In the genomic region with DNA sequence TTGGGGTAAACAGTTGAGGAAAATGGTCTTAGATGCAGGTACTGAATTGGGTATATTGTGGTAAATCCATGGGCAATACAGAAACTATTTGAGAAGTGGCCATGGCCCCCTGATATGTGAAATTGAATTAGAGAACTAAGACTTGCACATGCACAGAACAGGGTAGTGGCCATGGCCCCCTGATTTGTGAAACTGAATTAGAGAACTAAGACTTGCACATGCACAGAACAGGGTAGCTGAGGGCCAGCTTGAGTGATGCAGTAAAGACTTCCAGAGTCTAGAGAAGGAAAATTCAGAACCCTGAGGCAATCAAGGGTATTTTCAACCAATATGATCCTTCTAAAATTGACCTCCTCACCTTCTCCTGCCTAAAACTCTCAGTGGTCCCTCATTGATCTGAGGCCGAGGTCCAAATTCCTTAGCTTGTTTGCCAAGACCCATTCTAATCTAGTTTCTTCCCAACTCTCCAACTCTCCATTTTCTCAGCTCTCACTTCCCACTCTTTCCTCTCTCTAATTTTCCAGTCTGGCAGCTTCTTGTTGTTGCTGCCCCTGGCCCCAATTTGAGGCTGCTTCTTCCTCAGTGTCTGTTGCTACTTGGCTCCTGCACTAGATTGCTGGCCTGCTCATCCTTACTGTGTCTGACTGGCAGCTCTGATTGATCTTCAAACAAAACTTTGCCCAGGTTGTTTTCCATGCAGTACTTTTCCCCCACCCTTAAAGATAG, we compare ENCODE assay signal across 22 cellular contexts.
"Had no signal": no experiment of that assay in that cellular context is flagged by ENCODE, and none has a peak within 500 bp of the region (broad histone marks: within the 10 kb centered on the region; RNA-seq: fewer than 3 reads in every experiment).

No MANE protein-coding gene starts in this region.

- H3K9me3 ChIP-seq: breast epithelium had no signal

- H3K27me3 ChIP-seq: breast epithelium had no signal

- H3K4me1 ChIP-seq: breast epithelium had no signal

- H3K27ac ChIP-seq: breast epithelium, SK-N-MC, WERI-Rb-1 had no signal

- H3K27ac Mint-ChIP-seq: activated CD8-positive, alpha-beta T cell treated with anti-CD3 and anti-CD28 coated beads for 36 hours; activated naive CD4-positive, alpha-beta T cell treated with anti-CD3 and anti-CD28 coated beads, Interleukin-2, amount 50 U/mL, for 24 hours; T-cell had no signal

- H3K4me3 ChIP-seq: breast epithelium, K562, SK-N-MC had no signal

- DNase-seq: activated CD4-positive, alpha-beta T cell treated with anti-CD3 and anti-CD28 coated beads for 4 hours; activated CD8-positive, alpha-beta memory T cell treated with anti-CD3 and anti-CD28 coated beads, Interleukin-2, amount 50 U/mL, for 4 hours; activated CD8-positive, alpha-beta T cell treated with anti-CD3 and anti-CD28 coated beads for 36 hours; activated T-cell treated with anti-CD3 and anti-CD28 coated beads, Interleukin-2, amount 50 U/mL, for 1 hour; caudate nucleus; Karpas-422; MM.1S; NCI-H1930; NCI-H345; NCI-H524; OCI-M1; RPMI8226; T-cell; T-helper 2 cell; WERI-Rb-1 had no signal

- H3K36me3 Mint-ChIP-seq: activated naive CD4-positive, alpha-beta T cell treated with anti-CD3 and anti-CD28 coated beads, Interleukin-2, amount 50 U/mL, for 24 hours; T-cell had no signal

- H3K4me3 Mint-ChIP-seq: activated CD8-positive, alpha-beta T cell treated with anti-CD3 and anti-CD28 coated beads for 36 hours; activated naive CD4-positive, alpha-beta T cell treated with anti-CD3 and anti-CD28 coated beads, Interleukin-2, amount 50 U/mL, for 24 hours; T-cell had no signal

- H3K4me1 Mint-ChIP-seq: activated naive CD4-positive, alpha-beta T cell treated with anti-CD3 and anti-CD28 coated beads, Interleukin-2, amount 50 U/mL, for 24 hours; T-cell had no signal

- H3K36me3 ChIP-seq: breast epithelium, WERI-Rb-1 had no signal

- ATAC-seq: activated CD4-positive, CD25-positive, alpha-beta regulatory T cell treated with anti-CD3 and anti-CD28 coated beads, Interleukin-2, amount 50 U/mL, for 24 hours; activated CD8-positive, alpha-beta T cell treated with anti-CD3 and anti-CD28 coated beads for 36 hours; K562; Panc1; Right ventricle myocardium inferior; T-cell had no signal
